In genomic region chr10:34798654-34799053, GRCh38 we compare ENCODE assay signal across 2 cellular contexts.
A peak's percentile ranks its signal among the peaks of the same experiment; 100 is the strongest.
TF ChIP-seq lines count a peak whose summit lies in the region.

No MANE protein-coding gene starts in this region.

TF ChIP-seq in HepG2, 621 proteins besides CTCF, POLR2A, EP300 and RAD21 (continues in another document):
- TF ChIP-seq ZFYVE20 (CRISPR knock-in tag; IDR thresholded peaks at IDR 0.05; ENCODE audit: borderline replicate concordance, low read depth) (no peak), ZSCAN29 (CRISPR knock-in tag; conservative IDR thresholded peaks at IDR 0.05) (no peak), EEA1 (CRISPR knock-in tag; IDR thresholded peaks at IDR 0.05; ENCODE audit: borderline replicate concordance) (no peak), ZNF746 (CRISPR knock-in tag; IDR thresholded peaks at IDR 0.05) (no peak), TP53 (CRISPR knock-in tag; conservative IDR thresholded peaks at IDR 0.05) (no peak), ZNF30 (CRISPR knock-in tag; IDR thresholded peaks at IDR 0.05) (no peak), YEATS4 (CRISPR knock-in tag; IDR thresholded peaks at IDR 0.05; ENCODE audit: borderline replicate concordance) (no peak), SYNCRIP (IDR thresholded peaks at IDR 0.05; ENCODE audit: insufficient read depth, low read depth, low read length) (no peak), FOXK1 (CRISPR knock-in tag; IDR thresholded peaks at IDR 0.05; ENCODE audit: borderline replicate concordance, low read depth) (no peak), ZNF646 (CRISPR knock-in tag; IDR thresholded peaks at IDR 0.05) (no peak), PAX8 (CRISPR knock-in tag; IDR thresholded peaks at IDR 0.05; ENCODE audit: borderline replicate concordance) (no peak), RXRA (CRISPR knock-in tag; IDR thresholded peaks at IDR 0.05) (no peak)
- TF ChIP-seq, protein P1, sequence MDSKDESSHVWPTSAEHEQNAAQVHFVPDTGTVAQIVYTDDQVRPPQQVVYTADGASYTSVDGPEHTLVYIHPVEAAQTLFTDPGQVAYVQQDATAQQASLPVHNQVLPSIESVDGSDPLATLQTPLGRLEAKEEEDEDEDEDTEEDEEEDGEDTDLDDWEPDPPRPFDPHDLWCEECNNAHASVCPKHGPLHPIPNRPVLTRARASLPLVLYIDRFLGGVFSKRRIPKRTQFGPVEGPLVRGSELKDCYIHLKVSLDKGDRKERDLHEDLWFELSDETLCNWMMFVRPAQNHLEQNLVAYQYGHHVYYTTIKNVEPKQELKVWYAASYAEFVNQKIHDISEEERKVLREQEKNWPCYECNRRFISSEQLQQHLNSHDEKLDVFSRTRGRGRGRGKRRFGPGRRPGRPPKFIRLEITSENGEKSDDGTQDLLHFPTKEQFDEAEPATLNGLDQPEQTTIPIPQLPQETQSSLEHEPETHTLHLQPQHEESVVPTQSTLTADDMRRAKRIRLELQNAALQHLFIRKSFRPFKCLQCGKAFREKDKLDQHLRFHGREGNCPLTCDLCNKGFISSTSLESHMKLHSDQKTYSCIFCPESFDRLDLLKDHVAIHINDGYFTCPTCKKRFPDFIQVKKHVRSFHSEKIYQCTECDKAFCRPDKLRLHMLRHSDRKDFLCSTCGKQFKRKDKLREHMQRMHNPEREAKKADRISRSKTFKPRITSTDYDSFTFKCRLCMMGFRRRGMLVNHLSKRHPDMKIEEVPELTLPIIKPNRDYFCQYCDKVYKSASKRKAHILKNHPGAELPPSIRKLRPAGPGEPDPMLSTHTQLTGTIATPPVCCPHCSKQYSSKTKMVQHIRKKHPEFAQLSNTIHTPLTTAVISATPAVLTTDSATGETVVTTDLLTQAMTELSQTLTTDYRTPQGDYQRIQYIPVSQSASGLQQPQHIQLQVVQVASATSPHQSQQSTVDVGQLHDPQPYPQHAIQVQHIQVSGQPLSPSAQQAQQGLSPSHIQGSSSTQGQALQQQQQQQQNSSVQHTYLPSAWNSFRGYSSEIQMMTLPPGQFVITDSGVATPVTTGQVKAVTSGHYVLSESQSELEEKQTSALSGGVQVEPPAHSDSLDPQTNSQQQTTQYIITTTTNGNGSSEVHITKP (CRISPR knock-in tag; IDR thresholded peaks at IDR 0.05; ENCODE audit: low read depth) = no peak

TF ChIP-seq in liver, 16 proteins besides CTCF, POLR2A, EP300 and RAD21 (continued from another document):
- TF ChIP-seq HNF4A (conservative IDR thresholded peaks at IDR 0.05) = peak; percentile 49 to 54
- TF ChIP-seq TAF1 (conservative IDR thresholded peaks at IDR 0.05) = no peak
